21 cellular contexts compared by ENCODE assay signal in the genomic region with DNA sequence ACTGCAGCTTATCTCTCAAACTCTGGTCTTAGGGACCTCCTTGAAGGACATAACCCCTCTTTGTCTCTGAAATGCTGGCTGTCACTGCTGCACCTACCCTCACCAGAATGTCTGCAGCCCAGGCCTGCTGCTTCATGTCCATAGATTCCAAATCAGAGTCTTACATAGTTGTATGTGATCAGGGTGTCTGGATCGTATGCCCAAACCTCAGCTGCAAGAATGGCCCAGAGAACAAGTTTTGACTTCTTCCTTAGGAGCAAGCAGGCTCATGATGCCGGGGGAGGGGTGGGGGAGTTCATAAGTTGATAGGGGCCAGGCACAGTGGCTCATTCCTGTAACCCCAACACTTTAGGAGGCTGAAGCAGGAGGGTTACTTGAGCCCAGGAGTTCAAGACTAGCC.
"Had no signal": no experiment of that assay in that cellular context is flagged by ENCODE, and none has a peak within 500 bp of the region (broad histone marks: within the 10 kb centered on the region; RNA-seq: fewer than 3 reads in every experiment).

No MANE protein-coding gene starts in this region.

- H3K27ac ChIP-seq: hepatocyte, ovary, upper lobe of left lung had no signal

- H3K4me3 Mint-ChIP-seq: dendritic cell treated with granulocyte-macrophage colony-stimulating factor and Interleukin-4, amounts not matched to agents 40 ng/mL and 50 ng/mL, for 4 days; effector memory CD8-positive, alpha-beta T cell; natural killer cell; neural crest cell; stimulated activated effector memory CD8-positive, alpha-beta T cell treated with anti-CD3 and anti-CD28 coated beads, Interleukin-12 subunit alpha, Interleukin-12 subunit beta, amount 100 ng/mL, for 72 hours; stimulated activated naive CD8-positive, alpha-beta T cell treated with anti-CD3 and anti-CD28 coated beads, Interleukin-15, Interleukin-2, amounts not matched to agents 100 ng/mL and 50 ng/mL, for 24 hours had no signal

- DNase-seq: cerebellar nuclear complex; effector memory CD8-positive, alpha-beta T cell; foreskin melanocyte; head of caudate nucleus; left colon; left ventricle myocardium superior; mucosa of descending colon; natural killer cell; ovary; right cardiac atrium; stimulated activated CD4-positive, alpha-beta T cell treated with anti-CD3 and anti-CD28 coated beads, Interleukin-2, amount 100 ng/mL, for 48 hours; stimulated activated CD8-positive, alpha-beta memory T cell treated with anti-CD3 and anti-CD28 coated beads, Interleukin-4, amount 100 ng/mL, for 48 hours; substantia nigra; upper lobe of left lung had no signal

- H2AFZ ChIP-seq: hepatocyte had no signal

- H3K36me3 Mint-ChIP-seq: natural killer cell; stimulated activated effector memory CD8-positive, alpha-beta T cell treated with anti-CD3 and anti-CD28 coated beads, Interleukin-12 subunit alpha, Interleukin-12 subunit beta, amount 100 ng/mL, for 72 hours had no signal

- ATAC-seq: effector memory CD8-positive, alpha-beta T cell; left colon; left ventricle myocardium superior; mucosa of descending colon; natural killer cell; right cardiac atrium; stimulated activated effector memory CD8-positive, alpha-beta T cell treated with anti-CD3 and anti-CD28 coated beads, Interleukin-12 subunit alpha, Interleukin-12 subunit beta, amount 100 ng/mL, for 72 hours had no signal

- H3K36me3 ChIP-seq: ovary, upper lobe of left lung had no signal

- H3K27me3 ChIP-seq: hepatocyte, ovary, upper lobe of left lung had no signal

- H3K79me2 ChIP-seq: hepatocyte had no signal

- H3K9me3 Mint-ChIP-seq: dendritic cell treated with granulocyte-macrophage colony-stimulating factor and Interleukin-4, amounts not matched to agents 40 ng/mL and 50 ng/mL, for 4 days; effector memory CD8-positive, alpha-beta T cell; natural killer cell; neural crest cell; stimulated activated effector memory CD8-positive, alpha-beta T cell treated with anti-CD3 and anti-CD28 coated beads, Interleukin-12 subunit alpha, Interleukin-12 subunit beta, amount 100 ng/mL, for 72 hours; stimulated activated naive CD8-positive, alpha-beta T cell treated with anti-CD3 and anti-CD28 coated beads, Interleukin-15, Interleukin-2, amounts not matched to agents 100 ng/mL and 50 ng/mL, for 24 hours had no signal

- H3K4me2 ChIP-seq: hepatocyte, smooth muscle cell had no signal

- H3K27ac Mint-ChIP-seq: dendritic cell treated with granulocyte-macrophage colony-stimulating factor and Interleukin-4, amounts not matched to agents 40 ng/mL and 50 ng/mL, for 4 days; effector memory CD8-positive, alpha-beta T cell; natural killer cell; stimulated activated effector memory CD8-positive, alpha-beta T cell treated with anti-CD3 and anti-CD28 coated beads, Interleukin-12 subunit alpha, Interleukin-12 subunit beta, amount 100 ng/mL, for 72 hours; stimulated activated naive CD8-positive, alpha-beta T cell treated with anti-CD3 and anti-CD28 coated beads, Interleukin-15, Interleukin-2, amounts not matched to agents 100 ng/mL and 50 ng/mL, for 24 hours had no signal

- H3K9me3 ChIP-seq: mucosa of descending colon, ovary, upper lobe of left lung had no signal

- H3K4me3 ChIP-seq: hepatocyte, lung, mucosa of descending colon, ovary, smooth muscle cell, upper lobe of left lung had no signal
